In the genomic region with DNA sequence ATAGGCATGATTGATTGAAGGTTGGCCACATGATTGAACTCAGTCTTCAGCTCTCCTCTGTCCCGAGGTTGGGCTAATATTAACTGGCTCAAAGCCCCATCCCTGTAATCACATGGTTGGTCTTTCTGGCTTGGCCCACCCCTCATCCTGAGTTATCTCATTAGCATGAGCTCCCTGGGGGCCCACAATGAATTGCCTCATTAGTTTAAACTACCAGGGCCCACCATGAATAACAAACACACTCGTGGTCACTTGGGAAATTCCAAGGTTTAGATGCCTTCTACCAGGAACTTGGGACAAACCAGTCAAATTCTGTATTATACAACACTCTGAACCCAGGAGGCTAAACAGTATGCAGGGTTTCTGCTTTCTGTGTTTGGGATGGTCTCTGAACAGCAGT, we compare ENCODE assay signal across 1 cellular context.
TF ChIP-seq lines count a peak whose summit lies in the region.

No MANE protein-coding gene starts in this region.

TF ChIP-seq in IMR-90, 13 proteins besides CTCF, POLR2A, EP300 and RAD21:
- no peak for TF ChIP-seq BHLHE40 (IDR thresholded peaks at IDR 0.05; ENCODE audit: low read depth, low read length)
- no peak for TF ChIP-seq MAFK (IDR thresholded peaks at IDR 0.05; ENCODE audit: low read depth, low read length)
- no peak for TF ChIP-seq USF2 (IDR thresholded peaks at IDR 0.05; ENCODE audit: low read depth, low read length)
- no peak for TF ChIP-seq FOS (IDR thresholded peaks at IDR 0.05; ENCODE audit: low read depth, low read length)
- no peak for TF ChIP-seq RFX5 (IDR thresholded peaks at IDR 0.05; ENCODE audit: low read depth, low read length)
- TF ChIP-seq SMC3 (IDR thresholded peaks at IDR 0.05; ENCODE audit: low read depth, low read length) = no peak
- TF ChIP-seq MAZ (IDR thresholded peaks at IDR 0.05; ENCODE audit: borderline replicate concordance, low read depth, low read length) = no peak
- no peak for TF ChIP-seq CHD1 (IDR thresholded peaks at IDR 0.05; ENCODE audit: low read depth, low read length)
- TF ChIP-seq ELK1 (IDR thresholded peaks at IDR 0.05; ENCODE audit: borderline replicate concordance, low read depth, low read length) = no peak
- TF ChIP-seq NFE2L2 (IDR thresholded peaks at IDR 0.05; ENCODE audit: low read depth, low read length) = no peak
- no peak for TF ChIP-seq MXI1 (IDR thresholded peaks at IDR 0.05; ENCODE audit: borderline replicate concordance, low read depth, low read length)
- TF ChIP-seq RCOR1 (IDR thresholded peaks at IDR 0.05; ENCODE audit: insufficient replicate concordance, low read length) = no peak
